ENCODE assay signal across 9 cellular contexts in the genomic region with DNA sequence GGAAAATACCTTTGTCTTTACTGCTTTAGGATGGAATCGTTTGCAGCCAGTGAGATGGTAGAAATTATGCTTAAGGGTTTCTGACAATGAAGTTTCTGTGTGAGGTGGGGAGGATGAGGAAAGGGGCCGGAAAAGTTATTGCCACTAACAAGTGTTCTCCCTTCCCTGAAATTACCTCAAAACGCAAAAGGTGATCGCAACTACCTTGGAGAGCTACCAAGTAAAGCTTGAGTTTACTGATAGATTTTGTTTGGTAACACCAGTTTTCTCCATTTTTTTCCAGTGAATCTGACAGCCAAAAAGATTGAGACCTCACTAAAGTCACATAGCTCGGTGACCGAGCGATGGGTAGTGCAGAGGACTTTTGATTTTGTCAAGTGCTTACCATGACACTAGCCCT. TPM values are rescaled to one million over a fixed set of nuclear protein-coding genes. Genes with fewer than 3 reads are reported as not detected.
DNase-seq lines count a peak whose midpoint lies in the region; ATAC-seq, FAIRE-seq and TF ChIP-seq lines count a peak whose summit lies in the region.
"Had no signal": no experiment of that assay in that cellular context is flagged by ENCODE, and none has a peak within 500 bp of the region (broad histone marks: within the 10 kb centered on the region; RNA-seq: fewer than 3 reads in every experiment).

No MANE protein-coding gene starts in this region.

- POLR2A ChIA-PET in PC-3 (lab: Charles Lee; ENCODE audit: unreplicated experiment) (no interaction called here), endothelial cell of umbilical vein (lab: Charles Lee) (no interaction called here)

- no peak for TF ChIP-seq CTCF in PC-3 (conservative IDR thresholded peaks at IDR 0.05; ENCODE audit: low read depth, low read length)
- no peak for TF ChIP-seq CTCF in endothelial cell of umbilical vein (IDR thresholded peaks at IDR 0.05; ENCODE audit: extremely low read depth in 1 of 2, insufficient read depth in 1 of 2, low read depth in 1 of 2, low read length in 2 of 2)
- TF ChIP-seq CTCF in psoas muscle (IDR thresholded peaks at IDR 0.05) = no peak
- no peak for TF ChIP-seq CTCF in CD14-positive monocyte (IDR thresholded peaks at IDR 0.05)

- H3K4me1 ChIP-seq in PC-3 (ENCODE audit: insufficient read depth, low read length) (peaks cover 15% of the 10 kb centered on the region), endothelial cell of umbilical vein (ENCODE audit: control insufficient read depth, extremely low read depth, insufficient read depth, low read length) (peaks cover 20% of the 10 kb centered on the region), psoas muscle (peaks cover 38% of the 10 kb centered on the region)

- H3K79me2 ChIP-seq in PC-3 (ENCODE audit: low read length) (peaks cover 81% of the 10 kb centered on the region), endothelial cell of umbilical vein (ENCODE audit: control insufficient read depth, insufficient read depth, low read length) (peaks cover 71% of the 10 kb centered on the region)

- peak overlapping the region; percentile 90 for H3K9ac ChIP-seq in PC-3 (ENCODE audit: low read length)
- peak overlapping the region; percentile 77 for H3K9ac ChIP-seq in endothelial cell of umbilical vein (replicated peaks; ENCODE audit: extremely low read depth, insufficient read depth, low read length)

- intact Hi-C loops in PC-3 (cut with micrococcal nuclease) (loop anchor here (5.0 kb wide), 1 partner anchor 72 kb away; the partner anchor contains the start of gene DCLRE1C), endothelial cell of umbilical vein (cut with micrococcal nuclease) (no loop called here), psoas muscle (cut with DNase I) (loop anchor here in 1 of 2 donors (5.0 kb wide), 1 partner anchor 72 kb away; the partner anchor contains the start of gene DCLRE1C), CD14-positive monocyte (cut with micrococcal nuclease) (loop anchor here in 1 of 2 donors (2.0 kb wide), 1 partner anchor 41 kb away; the partner anchor contains the start of genes CDNF, HSPA14 and MSANTD7)

- FAIRE-seq in endothelial cell of umbilical vein (lab: Jason Lieb, UNC) = no peak

- H3K4me3 ChIP-seq in PC-3 (ENCODE audit: low read length) = peak overlapping the region; percentile 86
- H3K4me3 ChIP-seq in endothelial cell of umbilical vein (replicated peaks in 1 of 3; ENCODE audit: insufficient read depth in 1 of 3, low read depth in 1 of 3, low read length in 3 of 3) = peak overlapping the region; percentile 88 to 97 (median 90)
- peak overlapping the region; percentile 88 for H3K4me3 ChIP-seq in psoas muscle

- CTCF ChIA-PET in PC-3 (lab: Charles Lee) = no interaction called here
- CTCF ChIA-PET in endothelial cell of umbilical vein (lab: Charles Lee) = interaction anchor here (1.8 to 2.1 kb wide), 2 partner anchors 10 to 42 kb away, joined by 5 to 16 read pairs; partner anchors contain the start of genes CDNF, HSPA14 and MSANTD7

- H3K36me3 ChIP-seq in PC-3 (ENCODE audit: low read depth, low read length) = no peaks in the 10 kb centered on the region
- H3K36me3 ChIP-seq in endothelial cell of umbilical vein (ENCODE audit: control insufficient read depth in 2 of 2, extremely low read depth in 1 of 2, insufficient read depth in 2 of 2, low read length in 2 of 2) = peaks cover 0 to 1% of the 10 kb centered on the region in 2 experiments
- no peaks in the 10 kb centered on the region for H3K36me3 ChIP-seq in psoas muscle (ENCODE audit: insufficient read depth in 1 of 2, low read depth in 1 of 2)
- H3K36me3 ChIP-seq: left lung had no signal

- H2AFZ ChIP-seq in PC-3 (ENCODE audit: low read length) = no peak overlapping the region
- no peak overlapping the region for H2AFZ ChIP-seq in endothelial cell of umbilical vein (ENCODE audit: low read depth, low read length)

- H3K4me1 Mint-ChIP-seq in CD14-positive monocyte = peaks cover 50% of the 10 kb centered on the region

- H3K4me3 Mint-ChIP-seq in CD14-positive monocyte = peak overlapping the region in 1 of 2 donors; percentile 95

- no peaks in the 10 kb centered on the region for H3K9me1 ChIP-seq in endothelial cell of umbilical vein (replicated peaks; ENCODE audit: control insufficient read depth, extremely low read depth, insufficient read depth, low read length)

- H3K9me3 ChIP-seq in PC-3 (ENCODE audit: low read length) = no peaks in the 10 kb centered on the region
- no peaks in the 10 kb centered on the region for H3K9me3 ChIP-seq in endothelial cell of umbilical vein (replicated peaks; ENCODE audit: control insufficient read depth, insufficient read depth, low read length)
- H3K9me3 ChIP-seq in psoas muscle = no peaks in the 10 kb centered on the region
- H3K9me3 ChIP-seq: left lung had no signal

- ATAC-seq in PC-3 = no peak
- no peak for ATAC-seq in psoas muscle
- no peak for ATAC-seq in HG03442 (IDR thresholded peaks at IDR 0.05; ENCODE audit: unreplicated experiment)

- H3K4me2 ChIP-seq in PC-3 (ENCODE audit: low read length) (peak overlapping the region; percentile 94), endothelial cell of umbilical vein (ENCODE audit: insufficient read depth, low read length) (peak overlapping the region; percentile 93)

- BruUV-seq in PC-3 (replicated peaks; lab: Mats Ljungman, UMichigan) (TSS peak; percentile 46), endothelial cell of umbilical vein (replicated peaks; lab: Mats Ljungman, UMichigan) (TSS peak; percentile 31)

- 45 to 54% (median 52%) methylated on average over 7 of the region's 7 CpGs for WGBS in psoas muscle, 3 donors

- DNase-seq in DMS 273 (lab: John Stamatoyannopoulos, UW; ENCODE audit: unreplicated experiment) = peak; percentile 19
- DNase-seq in DMS 273 treated with DMSO at 0.1 percent for 48 hours (lab: John Stamatoyannopoulos, UW) = no peak
- peak; percentile 18 for DNase-seq in PC-3
- DNase-seq in endothelial cell of umbilical vein (ENCODE audit: low read depth, low spot score) = peak; percentile 12
- DNase-seq in psoas muscle = no peak
- no peak for DNase-seq in COR-L47 (lab: John Stamatoyannopoulos, UW)
- DNase-seq in CD14-positive monocyte (ENCODE audit: low spot score) = no peak
- DNase-seq: left lung had no signal

- no peaks in the 10 kb centered on the region for H3F3A ChIP-seq in PC-3 (ENCODE audit: low read length, unreplicated experiment)

- no peak overlapping the region for H3K27ac ChIP-seq in PC-3 (ENCODE audit: low read length)
- H3K27ac ChIP-seq in endothelial cell of umbilical vein (ENCODE audit: insufficient read depth, low read depth, low read length) = no peak overlapping the region
- H3K27ac ChIP-seq in psoas muscle = no peak overlapping the region

- H4K20me1 ChIP-seq in PC-3 (ENCODE audit: low read length) (peaks cover 10% of the 10 kb centered on the region; the same call in 1 of the 2 replicates), endothelial cell of umbilical vein (replicated peaks; ENCODE audit: control insufficient read depth, extremely low read depth, insufficient read depth, low read length) (no peaks in the 10 kb centered on the region)

- H3K9me3 Mint-ChIP-seq in CD14-positive monocyte = no peaks in the 10 kb centered on the region

- dilution Hi-C loops in endothelial cell of umbilical vein (cut with MboI; ENCODE audit: extremely low pct_ligation_motif_present, low sequenced_read_pairs) = no loop called here

- H3K36me3 Mint-ChIP-seq in CD14-positive monocyte = peaks cover 0 to 2% of the 10 kb centered on the region in 2 donors

- TF ChIP-seq POLR2A in endothelial cell of umbilical vein (IDR thresholded peaks at IDR 0.05; ENCODE audit: low read depth, low read length) = no peak

- no peak overlapping the region for H3K27ac Mint-ChIP-seq in CD14-positive monocyte

- no peaks in the 10 kb centered on the region for H3K9me2 ChIP-seq in PC-3 (replicated peaks; ENCODE audit: low read length)

- H3K27me3 ChIP-seq in PC-3 (ENCODE audit: low read length) (no peaks in the 10 kb centered on the region), endothelial cell of umbilical vein (ENCODE audit: control insufficient read depth in 2 of 2, insufficient read depth in 2 of 2, low read length in 2 of 2) (no peaks in the 10 kb centered on the region), psoas muscle (ENCODE audit: insufficient read depth in 3 of 3, low read length in 2 of 3) (no peaks in the 10 kb centered on the region)
- H3K27me3 ChIP-seq: left lung had no signal

- peaks cover 0 to 2% (median 0%) of the 10 kb centered on the region in 3 donors for H3K27me3 Mint-ChIP-seq in CD14-positive monocyte (ENCODE audit: low read depth in 3 of 3)

RNA-seq across cellular contexts. Expression of gene SUV39H2, which starts 1.5 kb away (rescaled TPM):
- 6.4 and 6.9 TPM in 2 replicates for total RNA-seq in PC-3 (2014; rRNA removed)
- total RNA-seq in endothelial cell of umbilical vein = 25.8 and 29.9 TPM in 2 replicates
- polyA plus RNA-seq in endothelial cell of umbilical vein = 4.8 and 5.7 TPM in 2 replicates
- polyA plus RNA-seq in endothelial cell of umbilical vein (2011; cell fraction: cytosol; rRNA removed) = 10.1 TPM in 2 replicates
- polyA plus RNA-seq in endothelial cell of umbilical vein (2011; cell fraction: nucleus; rRNA removed) = 5.4 and 9.9 TPM in 2 replicates
- polyA plus RNA-seq in endothelial cell of umbilical vein (2012) = 14.3 and 24.5 TPM in 2 replicates
- 9.0 and 11.8 TPM in 2 replicates for polyA minus RNA-seq in endothelial cell of umbilical vein
- polyA minus RNA-seq in endothelial cell of umbilical vein (2011; cell fraction: cytosol; rRNA and poly(A)+ RNA removed) = 12.8 TPM
- 6.4 and 17.3 TPM in 2 replicates for polyA minus RNA-seq in endothelial cell of umbilical vein (2011; cell fraction: nucleus; rRNA and poly(A)+ RNA removed)
- total RNA-seq in psoas muscle = 1 to 10 TPM; 4.4 to 7.9 (median 6.2) TPM
- 1 to 10 TPM; 2.3 to 6.3 (median 5.8) TPM for polyA plus RNA-seq in psoas muscle
- polyA plus RNA-seq in CD14-positive monocyte = 1 to 10 TPM in 1 of 2 donors, under 1 TPM in 1; 0.86 to 1.2 TPM

RNA-seq across cellular contexts. Expression of gene HSPA14, which starts 42.1 kb away (rescaled TPM):
- total RNA-seq in PC-3 (2014; rRNA removed) = 17.5 and 18.1 TPM in 2 replicates
- total RNA-seq in endothelial cell of umbilical vein = 15.7 and 18.0 TPM in 2 replicates
- 5.1 and 7.6 TPM in 2 replicates for polyA plus RNA-seq in endothelial cell of umbilical vein
- polyA plus RNA-seq in endothelial cell of umbilical vein (2011; cell fraction: cytosol; rRNA removed) = 9.8 and 11.9 TPM in 2 replicates
- 15.3 and 20.2 TPM in 2 replicates for polyA plus RNA-seq in endothelial cell of umbilical vein (2011; cell fraction: nucleus; rRNA removed)
- polyA plus RNA-seq in endothelial cell of umbilical vein (2012) = 11.8 and 18.7 TPM in 2 replicates
- 2.6 and 3.9 TPM in 2 replicates for polyA minus RNA-seq in endothelial cell of umbilical vein
- polyA minus RNA-seq in endothelial cell of umbilical vein (2011; cell fraction: cytosol; rRNA and poly(A)+ RNA removed) = 5.2 TPM
- 6.9 and 7.8 TPM in 2 replicates for polyA minus RNA-seq in endothelial cell of umbilical vein (2011; cell fraction: nucleus; rRNA and poly(A)+ RNA removed)
- 10 to 100 TPM in 3 of 4 donors, 1 to 10 TPM in 1; 5.5 to 20.8 (median 14.0) TPM for total RNA-seq in psoas muscle
- 10 to 100 TPM; 11.9 to 29.8 (median 15.4) TPM for polyA plus RNA-seq in psoas muscle
- 10 to 100 TPM; 15.4 to 19.3 TPM for polyA plus RNA-seq in CD14-positive monocyte

RNA-seq across cellular contexts. Expression of gene MSANTD7, which starts 42.1 kb away (rescaled TPM):
- total RNA-seq in PC-3 (2014; rRNA removed) (8.2 and 10.7 TPM in 2 replicates), endothelial cell of umbilical vein (13.1 and 13.6 TPM in 2 replicates), psoas muscle (1 to 10 TPM; 4.0 to 7.0 (median 5.8) TPM)
- polyA plus RNA-seq in endothelial cell of umbilical vein (4.1 and 4.8 TPM in 2 replicates), psoas muscle (1 to 10 TPM; 3.4 to 9.7 (median 5.8) TPM), CD14-positive monocyte (1 to 10 TPM; 5.0 to 7.3 TPM)
- polyA plus RNA-seq in endothelial cell of umbilical vein (2011; cell fraction: cytosol; rRNA removed) = 4.6 and 4.7 TPM in 2 replicates
- polyA plus RNA-seq in endothelial cell of umbilical vein (2011; cell fraction: nucleus; rRNA removed) = 8.3 and 9.7 TPM in 2 replicates
- polyA plus RNA-seq in endothelial cell of umbilical vein (2012) = 8.3 and 10.6 TPM in 2 replicates
- polyA minus RNA-seq in endothelial cell of umbilical vein = 12.1 and 15.2 TPM in 2 replicates
- 14.5 TPM for polyA minus RNA-seq in endothelial cell of umbilical vein (2011; cell fraction: cytosol; rRNA and poly(A)+ RNA removed)
- 16.1 and 17.5 TPM in 2 replicates for polyA minus RNA-seq in endothelial cell of umbilical vein (2011; cell fraction: nucleus; rRNA and poly(A)+ RNA removed)

RNA-seq across cellular contexts. Expression of gene CDNF, which starts 42.4 kb away (rescaled TPM):
- total RNA-seq in PC-3 (2014; rRNA removed) (1.2 TPM in 1 of 2 replicates, not detected in the other), endothelial cell of umbilical vein (0.58 and 0.99 TPM in 2 replicates), psoas muscle (10 to 100 TPM; 15.4 to 23.5 (median 18.9) TPM)
- polyA plus RNA-seq in endothelial cell of umbilical vein (0.25 and 0.40 TPM in 2 replicates), psoas muscle (10 to 100 TPM in 2 of 3 donors, 1 to 10 TPM in 1; 4.9 to 19.3 (median 11.7) TPM), CD14-positive monocyte (under 1 TPM in 1 of 2 donors, not detected in 1; 0.28 TPM)
- polyA plus RNA-seq in endothelial cell of umbilical vein (2011; cell fraction: cytosol; rRNA removed) = 0.35 and 0.37 TPM in 2 replicates
- 0.73 and 1.6 TPM in 2 replicates for polyA plus RNA-seq in endothelial cell of umbilical vein (2011; cell fraction: nucleus; rRNA removed)
- polyA plus RNA-seq in endothelial cell of umbilical vein (2012) = 0.83 and 0.96 TPM in 2 replicates
- not detected in 2 replicates for polyA minus RNA-seq in endothelial cell of umbilical vein
- polyA minus RNA-seq in endothelial cell of umbilical vein (2011; cell fraction: cytosol; rRNA and poly(A)+ RNA removed) = not detected
- 0.77 TPM in 1 of 2 replicates, not detected in the other for polyA minus RNA-seq in endothelial cell of umbilical vein (2011; cell fraction: nucleus; rRNA and poly(A)+ RNA removed)

Comparison
In these comparisons a context has a peak if more than half of its experiments do, and no peak if none do; other contexts are left out.
1. DNase-seq: peak in DMS 273 (single experiment), PC-3 (single experiment) and endothelial cell of umbilical vein (single experiment); none in DMS 273 treated with DMSO at 0.1 percent for 48 hours (single experiment), psoas muscle (0 of 2), COR-L47 (single experiment) and CD14-positive monocyte (single experiment).
2. Peak in every context shown above with its lines, with median percentiles within 50 percentile points of each other: H3K4me3 ChIP-seq.